In genomic region chr6:136614994-136615393, GRCh38 we compare ENCODE assay signal across 26 cellular contexts.
DNase-seq lines count a peak whose midpoint lies in the region; ATAC-seq, FAIRE-seq and TF ChIP-seq lines count a peak whose summit lies in the region.
"Had no signal": no experiment of that assay in that cellular context is flagged by ENCODE, and none has a peak within 500 bp of the region (broad histone marks: within the 10 kb centered on the region; RNA-seq: fewer than 3 reads in every experiment).

No MANE protein-coding gene starts in this region.

- TF ChIP-seq CTCF in HEK293 (tag by site-specific recombination; IDR thresholded peaks at IDR 0.05): no peak
- TF ChIP-seq CTCF in endothelial cell of umbilical vein (IDR thresholded peaks at IDR 0.05; ENCODE audit: extremely low read depth in 1 of 2, insufficient read depth in 1 of 2, low read depth in 1 of 2, low read length in 2 of 2): no peak

- no peaks in the 10 kb centered on the region for H3K27me3 ChIP-seq in endothelial cell of umbilical vein (ENCODE audit: control insufficient read depth in 2 of 2, insufficient read depth in 2 of 2, low read length in 2 of 2)
- H3K27me3 ChIP-seq: MG63 had no signal

- no TSS peak for BruUV-seq in endothelial cell of umbilical vein (replicated peaks; lab: Mats Ljungman, UMichigan)

- H4K20me1 ChIP-seq in endothelial cell of umbilical vein (replicated peaks; ENCODE audit: control insufficient read depth, extremely low read depth, insufficient read depth, low read length): no peaks in the 10 kb centered on the region

- H3K27ac ChIP-seq in HEK293 (ENCODE audit: extremely low read depth, low read depth, low read length) (no peak overlapping the region), endothelial cell of umbilical vein (ENCODE audit: insufficient read depth, low read depth, low read length) (no peak overlapping the region)
- H3K27ac ChIP-seq: C4-2B had no signal

- dilution Hi-C loops in endothelial cell of umbilical vein (cut with MboI; ENCODE audit: extremely low pct_ligation_motif_present, low sequenced_read_pairs): no loop called here

- H2AFZ ChIP-seq in endothelial cell of umbilical vein (ENCODE audit: low read depth, low read length): no peak overlapping the region

- H3K9me3 ChIP-seq in HEK293 (ENCODE audit: control insufficient read depth, insufficient read depth, low read depth, low read length) (no peaks in the 10 kb centered on the region), endothelial cell of umbilical vein (replicated peaks; ENCODE audit: control insufficient read depth, insufficient read depth, low read length) (no peaks in the 10 kb centered on the region)
- H3K9me3 ChIP-seq: Caco-2, MG63 had no signal

- H3K4me1 ChIP-seq in HEK293 (ENCODE audit: control insufficient read depth, insufficient read depth, low read length): peaks cover 5% of the 10 kb centered on the region
- peaks cover 19% of the 10 kb centered on the region for H3K4me1 ChIP-seq in endothelial cell of umbilical vein (ENCODE audit: control insufficient read depth, extremely low read depth, insufficient read depth, low read length)
- H3K4me1 ChIP-seq: Caco-2 had no signal

- H3K27me3 Mint-ChIP-seq in effector memory CD8-positive, alpha-beta T cell: no peaks in the 10 kb centered on the region
- H3K27me3 Mint-ChIP-seq: T-cell had no signal

- no peaks in the 10 kb centered on the region for H3K9me3 Mint-ChIP-seq in effector memory CD8-positive, alpha-beta T cell
- H3K9me3 Mint-ChIP-seq: CD8-positive, alpha-beta T cell; T-cell had no signal

- no peak for FAIRE-seq in endothelial cell of umbilical vein (lab: Jason Lieb, UNC)
- FAIRE-seq: GM12891, HTR-8/SVneo, RCC 7860 had no signal

- no peak overlapping the region for H3K27ac Mint-ChIP-seq in effector memory CD8-positive, alpha-beta T cell
- H3K27ac Mint-ChIP-seq: CD8-positive, alpha-beta T cell had no signal

- intact Hi-C loops in endothelial cell of umbilical vein (cut with micrococcal nuclease): no loop called here

- H3K36me3 ChIP-seq in HEK293 (ENCODE audit: control insufficient read depth in 2 of 2, insufficient read depth in 1 of 2, low read length in 2 of 2) (peaks cover 0 to 2% of the 10 kb centered on the region in 2 experiments; a peak in 1 of 3 replicates), endothelial cell of umbilical vein (ENCODE audit: control insufficient read depth in 2 of 2, extremely low read depth in 1 of 2, insufficient read depth in 2 of 2, low read length in 2 of 2) (no peaks in the 10 kb centered on the region)
- H3K36me3 ChIP-seq: MG63 had no signal

- peaks cover 9 to 11% of the 10 kb centered on the region in 2 donors for H3K4me1 Mint-ChIP-seq in effector memory CD8-positive, alpha-beta T cell (ENCODE audit: low read depth in 2 of 2)

- peaks cover 48% of the 10 kb centered on the region for H3K36me3 Mint-ChIP-seq in effector memory CD8-positive, alpha-beta T cell (ENCODE audit: insufficient read depth)

- CTCF ChIA-PET in HEK293 (lab: Yijun Ruan, JAX) (interaction anchor here (0.5 to 1.1 kb wide), 4 partner anchors 29 to 1179 kb away, joined by 3 to 5 read pairs (median 3); partner anchors contain the start of gene MAP3K5), endothelial cell of umbilical vein (lab: Charles Lee) (interaction anchor here (0.9 to 2.5 kb wide), 3 partner anchors 21 to 177 kb away, joined by 3 to 11 read pairs (median 3); partner anchors contain the start of gene MAP3K5)

- no peaks in the 10 kb centered on the region for H3K9me1 ChIP-seq in endothelial cell of umbilical vein (replicated peaks; ENCODE audit: control insufficient read depth, extremely low read depth, insufficient read depth, low read length)

- H3K4me3 Mint-ChIP-seq in effector memory CD8-positive, alpha-beta T cell: no peak overlapping the region
- H3K4me3 Mint-ChIP-seq: CD8-positive, alpha-beta T cell; T-cell had no signal

- POLR2A ChIA-PET in HEK293 (lab: Yijun Ruan, JAX) (no interaction called here), endothelial cell of umbilical vein (lab: Charles Lee) (no interaction called here)

- peak; percentile 3 for DNase-seq in endothelial cell of umbilical vein (ENCODE audit: low read depth, low spot score)
- no peak for DNase-seq in activated CD8-positive, alpha-beta memory T cell treated with anti-CD3 and anti-CD28 coated beads, Interleukin-2, amount 50 U/mL, for 48 hours
- no peak for DNase-seq in effector memory CD8-positive, alpha-beta T cell
- DNase-seq: Caco-2; CD8-positive, alpha-beta T cell; DMS 273 treated with DMSO at 0.1 percent for 48 hours; DMS79; EL; GDM1; KBM-7; MG63; NCI-H1105 treated with DMSO at 0.1 percent for 48 hours; NCI-H2029; NCI-H2227 treated with DMSO at 0.1 percent for 48 hours; NCI-H526 treated with DMSO at 0.1 percent for 48 hours; OCI-M1; SIG-M5; T-cell had no signal

- H3K79me2 ChIP-seq in endothelial cell of umbilical vein (ENCODE audit: control insufficient read depth, insufficient read depth, low read length): no peaks in the 10 kb centered on the region

- H3K9ac ChIP-seq in endothelial cell of umbilical vein (replicated peaks; ENCODE audit: extremely low read depth, insufficient read depth, low read length): no peak overlapping the region

- no peak; the same call in 2 of the 3 replicates for ATAC-seq in SK-N-SH treated with all-trans-retinoic acid at 6 μM for 48 hours
- no peak for ATAC-seq in HG02970 (IDR thresholded peaks at IDR 0.05; ENCODE audit: low FRiP score, unreplicated experiment)
- no peak for ATAC-seq in effector memory CD8-positive, alpha-beta T cell (replicated peaks)
- no peak for ATAC-seq in HG02571 (IDR thresholded peaks at IDR 0.05; ENCODE audit: unreplicated experiment)
- ATAC-seq: CD8-positive, alpha-beta T cell; T-cell had no signal

- no peak for TF ChIP-seq POLR2A in endothelial cell of umbilical vein (IDR thresholded peaks at IDR 0.05; ENCODE audit: low read depth, low read length)

- H3K4me2 ChIP-seq in endothelial cell of umbilical vein (ENCODE audit: insufficient read depth, low read length): no peak overlapping the region

- H3K4me3 ChIP-seq in HEK293 (ENCODE audit: low read depth, low read length) (no peak overlapping the region), endothelial cell of umbilical vein (replicated peaks in 1 of 3; ENCODE audit: insufficient read depth in 1 of 3, low read depth in 1 of 3, low read length in 3 of 3) (no peak overlapping the region)
- H3K4me3 ChIP-seq: MG63 had no signal

TF ChIP-seq in HEK293, 187 proteins besides CTCF, POLR2A, EP300 and RAD21:
- TF ChIP-seq ZNF26 (tag by site-specific recombination; IDR thresholded peaks at IDR 0.05) (no peak), ZNF549 (tag by site-specific recombination; IDR thresholded peaks at IDR 0.05) (0 out of 2 replicates have a peak, but pooled peaks have one; percentile 31)

TF ChIP-seq in SK-N-SH treated with all-trans-retinoic acid at 6 μM for 48 hours, 23 proteins besides CTCF, POLR2A, EP300 and RAD21 (continues in another document):
- TF ChIP-seq CSDC2 (CRISPR knock-in tag; IDR thresholded peaks at IDR 0.05) (no peak), ARNTL (CRISPR knock-in tag; IDR thresholded peaks at IDR 0.05; ENCODE audit: borderline replicate concordance, low read depth) (no peak), ESRRG (CRISPR knock-in tag; IDR thresholded peaks at IDR 0.05) (peak; percentile 35; the same call in 1 of the 2 replicates), ZNF8 (CRISPR knock-in tag; IDR thresholded peaks at IDR 0.05) (no peak), CREB5 (CRISPR knock-in tag; IDR thresholded peaks at IDR 0.05; ENCODE audit: low read depth) (0 out of 2 replicates have a peak, but pooled peaks have one; percentile 19), SNAI2 (CRISPR knock-in tag; IDR thresholded peaks at IDR 0.05) (no peak)

TF ChIP-seq in endothelial cell of umbilical vein, 7 proteins besides CTCF, POLR2A, EP300 and RAD21:
- no peak for TF ChIP-seq JUN (IDR thresholded peaks at IDR 0.05; ENCODE audit: borderline replicate concordance, insufficient read depth, insufficient read length, low read depth)
- no peak for TF ChIP-seq MYC (IDR thresholded peaks at IDR 0.05; ENCODE audit: low read depth, low read length)
- no peak for TF ChIP-seq POLR2AphosphoS5 (IDR thresholded peaks at IDR 0.05; ENCODE audit: insufficient read depth, low read depth, low read length)
- TF ChIP-seq EZH2 (IDR thresholded peaks at IDR 0.05; ENCODE audit: borderline replicate concordance, low read depth, low read length, severe bottlenecking): no peak
- TF ChIP-seq GATA2 (IDR thresholded peaks at IDR 0.05; ENCODE audit: insufficient read depth, insufficient read length, low read depth, low read length): no peak
- no peak for TF ChIP-seq MAX (IDR thresholded peaks at IDR 0.05; ENCODE audit: insufficient read depth, insufficient read length)
- TF ChIP-seq FOS (IDR thresholded peaks at IDR 0.05; ENCODE audit: borderline replicate concordance, insufficient read depth, low read length): no peak
